ENCODE assay signal across 8 cellular contexts in the genomic region with DNA sequence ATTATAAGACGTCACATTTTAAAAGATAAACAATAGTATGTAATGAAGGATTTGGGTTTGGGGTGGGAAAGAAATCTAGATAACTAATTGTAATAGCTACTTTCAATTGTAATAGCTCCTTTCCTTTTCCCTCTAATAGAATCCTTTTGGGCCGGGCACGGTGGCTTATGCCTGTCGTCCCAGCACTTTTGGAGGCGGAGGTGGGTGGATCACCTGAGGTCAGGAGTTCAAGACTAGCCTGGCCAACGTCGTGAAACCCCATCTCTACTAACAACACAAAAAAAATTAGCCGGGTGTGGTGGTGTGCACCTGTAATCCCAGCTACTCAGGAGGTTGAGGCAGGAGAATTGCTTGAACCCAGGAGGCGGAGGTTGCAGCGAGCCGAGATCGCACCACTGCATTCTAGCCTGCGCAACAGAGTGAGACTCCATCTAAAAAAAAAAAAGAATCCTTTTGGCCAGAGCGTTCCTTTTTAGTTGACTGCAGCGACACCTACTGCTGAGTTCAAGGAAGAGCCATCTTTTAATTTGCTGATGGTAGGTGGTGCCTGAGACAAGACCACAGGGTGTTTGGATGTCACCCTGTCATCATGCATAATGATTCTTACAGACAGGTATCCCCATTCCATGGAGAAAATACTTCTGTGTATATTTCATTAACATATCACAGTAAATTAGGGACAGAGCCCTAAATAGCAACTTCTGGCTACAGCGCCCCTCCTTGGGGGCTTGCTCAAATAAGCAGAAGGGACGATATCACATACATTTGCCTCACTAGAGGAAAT.
DNase-seq lines count a peak whose midpoint lies in the region; ATAC-seq, FAIRE-seq and TF ChIP-seq lines count a peak whose summit lies in the region.

No MANE protein-coding gene starts in this region.

- no peaks in the 10 kb centered on the region for H3K36me3 Mint-ChIP-seq in WTC11

- H3K4me1 ChIP-seq in endothelial cell of umbilical vein (ENCODE audit: control insufficient read depth, extremely low read depth, insufficient read depth, low read length), result no peaks in the 10 kb centered on the region

- H2AFZ ChIP-seq in endothelial cell of umbilical vein (ENCODE audit: low read depth, low read length), result no peak overlapping the region

- no peaks in the 10 kb centered on the region for H4K20me1 ChIP-seq in endothelial cell of umbilical vein (replicated peaks; ENCODE audit: control insufficient read depth, extremely low read depth, insufficient read depth, low read length)

- dilution Hi-C loops in endothelial cell of umbilical vein (cut with MboI; ENCODE audit: extremely low pct_ligation_motif_present, low sequenced_read_pairs), result no loop called here

- CTCF ChIA-PET in WTC11 (lab: Charles Lee), result interaction anchor here (1.0 to 2.7 kb wide), 2 partner anchors 110 to 546 kb away, joined by 4 to 8 read pairs; no protein-coding TSS in a partner anchor
- CTCF ChIA-PET in endothelial cell of umbilical vein (lab: Charles Lee), result interaction anchor here (0.6 to 3.1 kb wide), 16 partner anchors 10 to 1582 kb away, joined by 3 to 24 read pairs (median 4); no protein-coding TSS in a partner anchor

- H3K9me1 ChIP-seq in endothelial cell of umbilical vein (replicated peaks; ENCODE audit: control insufficient read depth, extremely low read depth, insufficient read depth, low read length), result no peaks in the 10 kb centered on the region

- H3K27ac ChIP-seq in endothelial cell of umbilical vein (ENCODE audit: insufficient read depth, low read depth, low read length), result no peak overlapping the region

- H3K4me3 Mint-ChIP-seq in WTC11, result peak overlapping the region; percentile 41

- H3K27me3 ChIP-seq in endothelial cell of umbilical vein (ENCODE audit: control insufficient read depth in 2 of 2, insufficient read depth in 2 of 2, low read length in 2 of 2), result peaks cover 8 to 14% of the 10 kb centered on the region in 2 experiments

- ATAC-seq in GM18519 (IDR thresholded peaks at IDR 0.05; ENCODE audit: low FRiP score, unreplicated experiment) (peak; percentile 84), HG03175 (IDR thresholded peaks at IDR 0.05; ENCODE audit: unreplicated experiment) (peak; percentile 84), WTC11 (peak; percentile 96)

- intact Hi-C loops in endothelial cell of umbilical vein (cut with micrococcal nuclease), result loop anchor here (1.0 to 10.0 kb wide), 5 partner anchors 201 to 755 kb away; a partner anchor contains a TSS

- TF ChIP-seq CTCF in AG10803 (conservative IDR thresholded peaks at IDR 0.05; ENCODE audit: low read length) (peak; percentile 85), WTC11 (IDR thresholded peaks at IDR 0.05) (peak; percentile 72; the same call in 1 of the 2 replicates), endothelial cell of umbilical vein (IDR thresholded peaks at IDR 0.05; ENCODE audit: extremely low read depth in 1 of 2, insufficient read depth in 1 of 2, low read depth in 1 of 2, low read length in 2 of 2) (peak; percentile 50 to 67)

- DNase-seq in AG10803 (ENCODE audit: low read depth) (peak; percentile 72), NCI-H2171 (lab: John Stamatoyannopoulos, UW) (peak; percentile 68), WTC11 (ENCODE audit: low spot score) (peak; percentile 47), endothelial cell of umbilical vein (ENCODE audit: low read depth, low spot score) (peak; percentile 68), middle frontal gyrus (ENCODE audit: extremely low spot score, low spot score) (peak; percentile 9), stromal cell of bone marrow (ENCODE audit: low read depth) (peak; percentile 46)

- POLR2A ChIA-PET in WTC11 (lab: Charles Lee) (no interaction called here), endothelial cell of umbilical vein (lab: Charles Lee) (no interaction called here)

- peaks cover 2% of the 10 kb centered on the region; the same call in 1 of the 2 replicates for H3K4me1 Mint-ChIP-seq in WTC11

- H3K9me3 ChIP-seq in endothelial cell of umbilical vein (replicated peaks; ENCODE audit: control insufficient read depth, insufficient read depth, low read length), result no peaks in the 10 kb centered on the region

- no peak overlapping the region for H3K4me2 ChIP-seq in endothelial cell of umbilical vein (ENCODE audit: insufficient read depth, low read length)

- no peaks in the 10 kb centered on the region for H3K9me3 Mint-ChIP-seq in WTC11

- H3K27me3 Mint-ChIP-seq in WTC11 (ENCODE audit: low read depth), result no peaks in the 10 kb centered on the region

- H3K27ac Mint-ChIP-seq in WTC11, result no peak overlapping the region

- H3K4me3 ChIP-seq in AG10803 (ENCODE audit: low read length), result peak overlapping the region; percentile 21
- H3K4me3 ChIP-seq in endothelial cell of umbilical vein (replicated peaks in 1 of 3; ENCODE audit: insufficient read depth in 1 of 3, low read depth in 1 of 3, low read length in 3 of 3), result no peak overlapping the region

- H3K79me2 ChIP-seq in endothelial cell of umbilical vein (ENCODE audit: control insufficient read depth, insufficient read depth, low read length), result no peaks in the 10 kb centered on the region

- FAIRE-seq in endothelial cell of umbilical vein (lab: Jason Lieb, UNC), result peak; percentile 74

- TF ChIP-seq POLR2A in endothelial cell of umbilical vein (IDR thresholded peaks at IDR 0.05; ENCODE audit: low read depth, low read length), result no peak

- no peak overlapping the region for H3K9ac ChIP-seq in endothelial cell of umbilical vein (replicated peaks; ENCODE audit: extremely low read depth, insufficient read depth, low read length)

- H3K36me3 ChIP-seq in endothelial cell of umbilical vein (ENCODE audit: control insufficient read depth in 2 of 2, extremely low read depth in 1 of 2, insufficient read depth in 2 of 2, low read length in 2 of 2), result no peaks in the 10 kb centered on the region

- BruUV-seq in endothelial cell of umbilical vein (replicated peaks; lab: Mats Ljungman, UMichigan), result no TSS peak

TF ChIP-seq in WTC11, 78 proteins besides CTCF, POLR2A, EP300 and RAD21 (continues in another document):
- TF ChIP-seq, protein P1, sequence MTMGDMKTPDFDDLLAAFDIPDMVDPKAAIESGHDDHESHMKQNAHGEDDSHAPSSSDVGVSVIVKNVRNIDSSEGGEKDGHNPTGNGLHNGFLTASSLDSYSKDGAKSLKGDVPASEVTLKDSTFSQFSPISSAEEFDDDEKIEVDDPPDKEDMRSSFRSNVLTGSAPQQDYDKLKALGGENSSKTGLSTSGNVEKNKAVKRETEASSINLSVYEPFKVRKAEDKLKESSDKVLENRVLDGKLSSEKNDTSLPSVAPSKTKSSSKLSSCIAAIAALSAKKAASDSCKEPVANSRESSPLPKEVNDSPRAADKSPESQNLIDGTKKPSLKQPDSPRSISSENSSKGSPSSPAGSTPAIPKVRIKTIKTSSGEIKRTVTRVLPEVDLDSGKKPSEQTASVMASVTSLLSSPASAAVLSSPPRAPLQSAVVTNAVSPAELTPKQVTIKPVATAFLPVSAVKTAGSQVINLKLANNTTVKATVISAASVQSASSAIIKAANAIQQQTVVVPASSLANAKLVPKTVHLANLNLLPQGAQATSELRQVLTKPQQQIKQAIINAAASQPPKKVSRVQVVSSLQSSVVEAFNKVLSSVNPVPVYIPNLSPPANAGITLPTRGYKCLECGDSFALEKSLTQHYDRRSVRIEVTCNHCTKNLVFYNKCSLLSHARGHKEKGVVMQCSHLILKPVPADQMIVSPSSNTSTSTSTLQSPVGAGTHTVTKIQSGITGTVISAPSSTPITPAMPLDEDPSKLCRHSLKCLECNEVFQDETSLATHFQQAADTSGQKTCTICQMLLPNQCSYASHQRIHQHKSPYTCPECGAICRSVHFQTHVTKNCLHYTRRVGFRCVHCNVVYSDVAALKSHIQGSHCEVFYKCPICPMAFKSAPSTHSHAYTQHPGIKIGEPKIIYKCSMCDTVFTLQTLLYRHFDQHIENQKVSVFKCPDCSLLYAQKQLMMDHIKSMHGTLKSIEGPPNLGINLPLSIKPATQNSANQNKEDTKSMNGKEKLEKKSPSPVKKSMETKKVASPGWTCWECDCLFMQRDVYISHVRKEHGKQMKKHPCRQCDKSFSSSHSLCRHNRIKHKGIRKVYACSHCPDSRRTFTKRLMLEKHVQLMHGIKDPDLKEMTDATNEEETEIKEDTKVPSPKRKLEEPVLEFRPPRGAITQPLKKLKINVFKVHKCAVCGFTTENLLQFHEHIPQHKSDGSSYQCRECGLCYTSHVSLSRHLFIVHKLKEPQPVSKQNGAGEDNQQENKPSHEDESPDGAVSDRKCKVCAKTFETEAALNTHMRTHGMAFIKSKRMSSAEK (CRISPR knock-in tag; IDR thresholded peaks at IDR 0.05; ENCODE audit: borderline replicate concordance), result no peak

TF ChIP-seq in endothelial cell of umbilical vein, 7 proteins besides CTCF, POLR2A, EP300 and RAD21:
- TF ChIP-seq, protein P2, sequence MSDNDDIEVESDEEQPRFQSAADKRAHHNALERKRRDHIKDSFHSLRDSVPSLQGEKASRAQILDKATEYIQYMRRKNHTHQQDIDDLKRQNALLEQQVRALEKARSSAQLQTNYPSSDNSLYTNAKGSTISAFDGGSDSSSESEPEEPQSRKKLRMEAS (IDR thresholded peaks at IDR 0.05; ENCODE audit: insufficient read depth, insufficient read length), result no peak
- TF ChIP-seq POLR2AphosphoS5 (IDR thresholded peaks at IDR 0.05; ENCODE audit: insufficient read depth, low read depth, low read length) (no peak), GATA2 (IDR thresholded peaks at IDR 0.05; ENCODE audit: insufficient read depth, insufficient read length, low read depth, low read length) (no peak), JUN (IDR thresholded peaks at IDR 0.05; ENCODE audit: borderline replicate concordance, insufficient read depth, insufficient read length, low read depth) (no peak), EZH2 (IDR thresholded peaks at IDR 0.05; ENCODE audit: borderline replicate concordance, low read depth, low read length, severe bottlenecking) (no peak), MYC (IDR thresholded peaks at IDR 0.05; ENCODE audit: low read depth, low read length) (no peak), FOS (IDR thresholded peaks at IDR 0.05; ENCODE audit: borderline replicate concordance, insufficient read depth, low read length) (no peak)

Comparison
In these comparisons a context has a peak if more than half of its experiments do, and no peak if none do; other contexts are left out.
1. DNase-seq: peak in every context shown above with its lines; median percentile 72 in AG10803; 68 in NCI-H2171; 68 in endothelial cell of umbilical vein; 47 in WTC11; 46 in stromal cell of bone marrow; 9 in middle frontal gyrus.